ENCODE assay signal across 1 cellular context in the genomic region with DNA sequence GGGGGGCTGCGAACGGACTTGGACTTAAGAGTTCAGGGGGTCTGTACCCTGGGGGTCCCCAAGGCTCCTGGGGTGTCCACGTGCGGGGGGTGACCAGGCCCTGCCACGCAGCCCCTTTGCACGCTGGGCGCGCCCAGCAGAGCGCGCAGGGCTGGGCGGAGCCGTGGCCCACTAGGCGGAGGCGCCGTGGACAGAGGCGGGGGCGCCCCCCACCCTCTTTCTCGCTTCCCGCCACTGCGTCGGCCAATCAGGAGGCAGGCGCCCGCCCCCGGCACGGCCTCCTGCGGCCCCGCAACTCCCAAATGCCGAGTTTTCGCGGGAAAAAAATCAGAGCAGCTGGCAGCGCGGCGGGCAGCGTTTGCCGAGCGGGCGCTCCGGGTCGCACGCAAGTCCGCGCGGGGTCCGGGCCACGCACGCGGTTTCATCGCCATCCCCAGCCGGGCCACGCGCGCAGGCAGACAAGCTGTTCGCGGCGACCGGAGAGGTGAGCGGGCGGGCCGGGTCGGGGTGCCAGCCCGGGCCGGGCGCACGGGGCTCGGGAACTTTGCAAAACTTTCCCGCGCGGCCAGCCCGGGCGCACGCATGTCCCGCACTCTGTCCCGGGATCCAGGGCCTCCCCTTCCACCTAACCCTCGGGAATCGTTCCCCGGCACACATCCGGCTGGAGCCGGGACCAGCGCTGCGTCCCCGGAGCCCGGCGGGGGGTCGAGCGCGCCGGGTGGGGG.
TF ChIP-seq lines count a peak whose summit lies in the region.

Gene UHRF1 (plus strand): TSS at position 330 of the 725 bp plus-strand sequence. CDS start 1,385 bp downstream, outside the sequence.

TF ChIP-seq in HEK293, 187 proteins besides CTCF, POLR2A, EP300 and RAD21 (continued from another document):
- TF ChIP-seq BCL11A (tag by site-specific recombination; IDR thresholded peaks at IDR 0.05; ENCODE audit: low read depth) = no peak
- TF ChIP-seq ZNF768 (tag by site-specific recombination; IDR thresholded peaks at IDR 0.05) = no peak
- no peak for TF ChIP-seq PRDM6 (tag by site-specific recombination; IDR thresholded peaks at IDR 0.05)
- TF ChIP-seq BCL6B (tag by site-specific recombination; IDR thresholded peaks at IDR 0.05) = no peak
- TF ChIP-seq GLIS2 (tag by site-specific recombination; IDR thresholded peaks at IDR 0.05) = peak; percentile 96
- TF ChIP-seq ZIC2 (tag by site-specific recombination; IDR thresholded peaks at IDR 0.05) = peak; percentile 74
- TF ChIP-seq ZNF398 (tag by site-specific recombination; IDR thresholded peaks at IDR 0.05) = no peak; the same call in 1 of the 2 replicates
- no peak for TF ChIP-seq ZNF514 (tag by site-specific recombination; IDR thresholded peaks at IDR 0.05)
- TF ChIP-seq FEZF1 (tag by site-specific recombination; IDR thresholded peaks at IDR 0.05) = no peak
- no peak for TF ChIP-seq ZNF830 (tag by site-specific recombination; IDR thresholded peaks at IDR 0.05; ENCODE audit: low read depth)
- TF ChIP-seq ZFHX2 (tag by site-specific recombination; conservative IDR thresholded peaks at IDR 0.05) = peak; percentile 96
- no peak for TF ChIP-seq ZNF146 (tag by site-specific recombination; IDR thresholded peaks at IDR 0.05)
- TF ChIP-seq TRIM28 (IDR thresholded peaks at IDR 0.05; ENCODE audit: borderline replicate concordance, low read length) = no peak
- TF ChIP-seq ZNF132 (tag by site-specific recombination; IDR thresholded peaks at IDR 0.05; ENCODE audit: borderline replicate concordance) = no peak
- no peak for TF ChIP-seq ZNF148 (tag by site-specific recombination; IDR thresholded peaks at IDR 0.05; ENCODE audit: borderline replicate concordance)
- TF ChIP-seq ZNF335 (tag by site-specific recombination; conservative IDR thresholded peaks at IDR 0.05) = peak; percentile 57
- TF ChIP-seq ZNF157 (tag by site-specific recombination; IDR thresholded peaks at IDR 0.05) = no peak
- TF ChIP-seq, protein P1, sequence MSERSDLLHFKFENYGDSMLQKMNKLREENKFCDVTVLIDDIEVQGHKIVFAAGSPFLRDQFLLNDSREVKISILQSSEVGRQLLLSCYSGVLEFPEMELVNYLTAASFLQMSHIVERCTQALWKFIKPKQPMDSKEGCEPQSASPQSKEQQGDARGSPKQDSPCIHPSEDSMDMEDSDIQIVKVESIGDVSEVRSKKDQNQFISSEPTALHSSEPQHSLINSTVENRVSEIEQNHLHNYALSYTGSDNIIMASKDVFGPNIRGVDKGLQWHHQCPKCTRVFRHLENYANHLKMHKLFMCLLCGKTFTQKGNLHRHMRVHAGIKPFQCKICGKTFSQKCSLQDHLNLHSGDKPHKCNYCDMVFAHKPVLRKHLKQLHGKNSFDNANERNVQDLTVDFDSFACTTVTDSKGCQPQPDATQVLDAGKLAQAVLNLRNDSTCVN (tag by site-specific recombination; optimal IDR thresholded peaks at IDR 0.05) = peak; percentile 78
- TF ChIP-seq ZNF600 (tag by site-specific recombination; IDR thresholded peaks at IDR 0.05) = no peak
- TF ChIP-seq YY1 (tag by site-specific recombination; IDR thresholded peaks at IDR 0.05) = 0 out of 2 replicates have a peak, but pooled peaks have one; percentile 38
